Comparison of ENCODE assay signal across 8 cellular contexts in the genomic region with DNA sequence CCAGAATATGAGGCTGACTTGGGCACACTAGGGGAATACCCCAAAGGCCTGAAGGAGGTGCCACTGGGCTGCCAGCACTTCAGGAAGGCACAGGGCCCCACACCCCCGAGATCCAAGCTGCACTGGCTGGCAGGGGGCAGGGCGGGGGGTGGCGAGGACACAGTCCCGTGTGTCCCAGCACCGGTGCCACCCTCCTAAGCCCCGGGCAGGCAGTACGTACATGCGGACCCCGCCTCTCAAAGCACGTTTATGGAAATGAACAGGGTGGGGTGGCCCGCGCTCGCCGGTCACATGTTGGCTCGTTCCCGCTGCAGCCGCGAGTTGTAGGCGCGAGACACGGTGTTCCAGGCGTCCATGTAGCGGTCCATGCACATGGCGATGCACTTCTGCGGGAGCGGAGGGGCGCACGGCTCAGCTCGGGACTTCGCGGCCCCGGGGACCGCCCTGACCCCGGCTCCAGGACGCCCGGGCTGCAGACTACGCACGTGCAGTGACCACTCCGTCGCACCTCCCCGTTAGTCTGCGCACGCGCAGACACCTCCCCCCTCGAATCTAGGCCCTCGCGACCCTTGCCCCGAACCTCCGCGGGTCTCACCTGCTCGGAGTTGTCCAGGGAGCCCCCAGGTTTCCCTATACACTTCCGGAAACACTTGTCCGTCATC. TPM values are rescaled to one million over a fixed set of nuclear protein-coding genes. Genes with fewer than 3 reads are reported as not detected.
A peak's percentile ranks its signal among the peaks of the same experiment; 100 is the strongest.
DNase-seq lines count a peak whose midpoint lies in the region; ATAC-seq and TF ChIP-seq lines count a peak whose summit lies in the region.

No MANE protein-coding gene starts in this region.

- peak; percentile 7 for ATAC-seq in HG03045 (IDR thresholded peaks at IDR 0.05; ENCODE audit: unreplicated experiment)

- H3K4me1 ChIP-seq in OCI-LY7 (ENCODE audit: insufficient read depth, low read length, poor library complexity, severe bottlenecking): peaks cover 21% of the 10 kb centered on the region
- H3K4me1 ChIP-seq in skeletal muscle satellite cell (ENCODE audit: control insufficient read depth, insufficient read depth, low read length): peaks cover 33% of the 10 kb centered on the region

- TSS peak; percentile 68 for BruUV-seq in OCI-LY7 (replicated peaks; lab: Mats Ljungman, UMichigan)

- CTCF ChIA-PET in OCI-LY7 (lab: Charles Lee; ENCODE audit: unreplicated experiment): no interaction called here

- H3K79me2 ChIP-seq in OCI-LY7 (ENCODE audit: insufficient read depth, low read depth, low read length): peaks cover 21% of the 10 kb centered on the region

- peak overlapping the region; percentile 99 for H3K4me3 ChIP-seq in OCI-LY7 (ENCODE audit: low read depth, low read length, poor library complexity, severe bottlenecking)
- H3K4me3 ChIP-seq in skeletal muscle satellite cell (ENCODE audit: low read length): peak overlapping the region; percentile 94

- no peaks in the 10 kb centered on the region for H3K9me2 ChIP-seq in OCI-LY7 (ENCODE audit: insufficient read depth, low read length)

- H3K36me3 ChIP-seq in OCI-LY7 (ENCODE audit: insufficient read depth, low read length) (peaks cover 66% of the 10 kb centered on the region), skeletal muscle satellite cell (ENCODE audit: insufficient read depth, low read length) (peaks cover 40% of the 10 kb centered on the region)

- TF ChIP-seq CTCF in OCI-LY7 (conservative IDR thresholded peaks at IDR 0.05; ENCODE audit: low read length): 0 out of 2 replicates have a peak, but pooled peaks have one; percentile 37

- intact Hi-C loops in OCI-LY7 (cut with micrococcal nuclease; ENCODE audit: unreplicated experiment): loop anchor here (1.0 kb wide), 1 partner anchor 49 kb away; no protein-coding TSS in a partner anchor

- H3K27ac ChIP-seq in OCI-LY7 (ENCODE audit: low read depth, low read length, poor library complexity, severe bottlenecking) (peak overlapping the region; percentile 75), angular gyrus (ENCODE audit: low read depth, low read length) (peak overlapping the region; percentile 61)

- POLR2A ChIA-PET in OCI-LY7 (lab: Charles Lee): interaction anchor here (1.5 kb wide), 1 partner anchor 27 kb away, joined by 9 read pairs; no protein-coding TSS in a partner anchor

- H4K20me1 ChIP-seq in OCI-LY7 (ENCODE audit: insufficient read depth, low read length): 0 out of 2 replicates have a peak, but pooled peaks cover 8% of the 10 kb centered on the region

- peak overlapping the region; percentile 76 for H2AFZ ChIP-seq in OCI-LY7 (ENCODE audit: low read length)

- H3K9ac ChIP-seq in skeletal muscle satellite cell (ENCODE audit: low read depth, low read length): peak overlapping the region; percentile 95

- H3K9me3 ChIP-seq in OCI-LY7 (ENCODE audit: low read length) (no peaks in the 10 kb centered on the region), skeletal muscle satellite cell (replicated peaks; ENCODE audit: low read length) (no peaks in the 10 kb centered on the region)

- peak overlapping the region; percentile 89 for H3K4me2 ChIP-seq in OCI-LY7 (ENCODE audit: low read length)
- peak overlapping the region; percentile 96 for H3K4me2 ChIP-seq in skeletal muscle satellite cell (ENCODE audit: low read length)

- no peaks in the 10 kb centered on the region for H3K27me3 ChIP-seq in skeletal muscle satellite cell (ENCODE audit: control insufficient read depth, insufficient read depth, low read length)

- DNase-seq in SIG-M5 treated with dmso at 0.1 percent for 504 hours (lab: John Stamatoyannopoulos, UW; ENCODE audit: unreplicated experiment) (peak; percentile 43), SIG-M5 (lab: John Stamatoyannopoulos, UW) (no peak), OCI-LY7 (ENCODE audit: low spot score) (peak; percentile 55), hepatic stellate cell (ENCODE audit: low spot score) (peak; percentile 82), NCI-H2107 (lab: John Stamatoyannopoulos, UW) (no peak)

RNA-seq across cellular contexts. Expression of a gene that starts 0.6 kb away (rescaled TPM):
- 55.4 and 60.0 TPM in 2 replicates for total RNA-seq in OCI-LY7 (2014; rRNA removed; shearing (Covaris generic))
- total RNA-seq in OCI-LY7 (2022): 95.3 and 120 TPM in 2 replicates
- 52.0 and 53.0 TPM in 2 replicates for total RNA-seq in skeletal muscle satellite cell (2012; rRNA removed)

RNA-seq across cellular contexts. Expression of a gene that starts 30.0 kb away (rescaled TPM):
- total RNA-seq in OCI-LY7 (2014; rRNA removed; shearing (Covaris generic)): 141 and 150 TPM in 2 replicates
- total RNA-seq in OCI-LY7 (2022): 113 and 117 TPM in 2 replicates
- total RNA-seq in skeletal muscle satellite cell (2012; rRNA removed): 81.4 and 91.5 TPM in 2 replicates

RNA-seq across cellular contexts. Expression of a gene that starts 49.1 kb away (rescaled TPM):
- total RNA-seq in OCI-LY7 (2014; rRNA removed; shearing (Covaris generic)): 98.4 and 102 TPM in 2 replicates
- total RNA-seq in OCI-LY7 (2022): 36.5 and 40.5 TPM in 2 replicates
- total RNA-seq in skeletal muscle satellite cell (2012; rRNA removed): 47.4 and 61.6 TPM in 2 replicates

Comparison
In these comparisons a context has a peak if more than half of its experiments do, and no peak if none do; other contexts are left out.
1. DNase-seq: peak in SIG-M5 treated with dmso at 0.1 percent for 504 hours (single experiment), OCI-LY7 (single experiment) and hepatic stellate cell (single experiment); none in SIG-M5 (single experiment) and NCI-H2107 (single experiment).